In genomic region chr6:167229586-167229985, GRCh38 we compare ENCODE assay signal across 22 cellular contexts.
"Had no signal": no experiment of that assay in that cellular context is flagged by ENCODE, and none has a peak within 500 bp of the region (broad histone marks: within the 10 kb centered on the region; RNA-seq: fewer than 3 reads in every experiment).

No MANE protein-coding gene starts in this region.

- H3K9ac ChIP-seq: parathyroid adenoma had no signal

- H3K4me3 ChIP-seq: cardiac muscle cell, gastroesophageal sphincter, heart left ventricle, upper lobe of right lung had no signal

- H2AFZ ChIP-seq: parathyroid adenoma had no signal

- H3K36me3 Mint-ChIP-seq: activated naive CD4-positive, alpha-beta T cell treated with anti-CD3 and anti-CD28 coated beads, Interleukin-2, amount 10 ng/mL, durations not matched to agents 7 days and 5 days; memory B cell had no signal

- H3K27me3 ChIP-seq: upper lobe of right lung had no signal

- H3K27ac ChIP-seq: cardiac muscle cell, epithelial cell of prostate, gastroesophageal sphincter, heart left ventricle, parathyroid adenoma, upper lobe of right lung had no signal

- H3K9me3 ChIP-seq: gastroesophageal sphincter, heart left ventricle, upper lobe of right lung had no signal

- H3K9me3 Mint-ChIP-seq: activated B cell treated with CpG ODN at 0.5 μM for 24 hours; activated naive CD4-positive, alpha-beta T cell treated with anti-CD3 and anti-CD28 coated beads, Interleukin-2, amount 10 ng/mL, durations not matched to agents 7 days and 5 days; memory B cell; nephron; T-helper 1 cell treated with Interleukin-12 subunit alpha and Interleukin-12 subunit beta and Interleukin-4 antibody, amounts not matched to agents 30 μg/mL and 1 μg/mL, for 36 hours had no signal

- H3K4me3 Mint-ChIP-seq: activated B cell treated with CpG ODN at 0.5 μM for 24 hours; activated naive CD4-positive, alpha-beta T cell treated with anti-CD3 and anti-CD28 coated beads, Interleukin-2, amount 10 ng/mL, durations not matched to agents 7 days and 5 days; memory B cell; nephron; T-helper 1 cell treated with Interleukin-12 subunit alpha and Interleukin-12 subunit beta and Interleukin-4 antibody, amounts not matched to agents 30 μg/mL and 1 μg/mL, for 36 hours had no signal

- H3K4me1 Mint-ChIP-seq: activated B cell treated with CpG ODN at 0.5 μM for 24 hours; activated naive CD4-positive, alpha-beta T cell treated with anti-CD3 and anti-CD28 coated beads, Interleukin-2, amount 10 ng/mL, durations not matched to agents 7 days and 5 days; memory B cell had no signal

- ATAC-seq: gastroesophageal sphincter; heart left ventricle; left colon; right cardiac atrium; stimulated activated naive CD8-positive, alpha-beta T cell treated with anti-CD3 and anti-CD28 coated beads, Interleukin-15, Interleukin-2, amounts not matched to agents 100 U/mL and 50 U/mL, for 24 hours; upper lobe of right lung had no signal

- H3K4me1 ChIP-seq: gastroesophageal sphincter, heart left ventricle, parathyroid adenoma, upper lobe of right lung had no signal

- H3K36me3 ChIP-seq: cardiac muscle cell, gastroesophageal sphincter, heart left ventricle, upper lobe of right lung had no signal

- DNase-seq: activated B cell treated with CpG ODN at 0.5 μM for 24 hours; activated CD4-positive, alpha-beta T cell treated with anti-CD3 and anti-CD28 coated beads for 4 hours; activated CD4-positive, alpha-beta T cell treated with anti-CD3 and anti-CD28 coated beads, Interleukin-2, amount 50 U/mL, for 48 hours; activated CD8-positive, alpha-beta memory T cell treated with anti-CD3 and anti-CD28 coated beads, Interleukin-2, amount 50 U/mL, for 48 hours; activated naive CD4-positive, alpha-beta T cell treated with anti-CD3 and anti-CD28 coated beads, Interleukin-2, amount 10 ng/mL, durations not matched to agents 7 days and 5 days; activated T-cell treated with anti-CD3 and anti-CD28 coated beads, Interleukin-2, amount 50 U/mL, for 48 hours; amygdala; heart left ventricle; left colon; right cardiac atrium; stimulated activated CD4-positive, alpha-beta T cell treated with anti-CD3 and anti-CD28 coated beads, Interleukin-12 subunit alpha, Interleukin-12 subunit beta, amount 100 ng/mL, for 4 hours; stimulated activated CD4-positive, alpha-beta T cell treated with anti-CD3 and anti-CD28 coated beads, Interleukin-4, amount 100 ng/mL, for 4 hours; stimulated activated naive CD8-positive, alpha-beta T cell treated with anti-CD3 and anti-CD28 coated beads, Interleukin-15, Interleukin-2, amounts not matched to agents 100 U/mL and 50 U/mL, for 24 hours; T1000; upper lobe of right lung had no signal

- H3K79me2 ChIP-seq: parathyroid adenoma had no signal

- H3K27ac Mint-ChIP-seq: activated B cell treated with CpG ODN at 0.5 μM for 24 hours; activated naive CD4-positive, alpha-beta T cell treated with anti-CD3 and anti-CD28 coated beads, Interleukin-2, amount 10 ng/mL, durations not matched to agents 7 days and 5 days; memory B cell; nephron; T-helper 1 cell treated with Interleukin-12 subunit alpha and Interleukin-12 subunit beta and Interleukin-4 antibody, amounts not matched to agents 30 μg/mL and 1 μg/mL, for 36 hours had no signal
